In genomic region chr9:132716007-132716406, GRCh38 we compare ENCODE assay signal across 9 cellular contexts.
"Had no signal": no experiment of that assay in that cellular context is flagged by ENCODE, and none has a peak within 500 bp of the region (broad histone marks: within the 10 kb centered on the region; RNA-seq: fewer than 3 reads in every experiment).

No MANE protein-coding gene starts in this region.

- H3K9ac ChIP-seq: GM23248 had no signal

- H3K27ac Mint-ChIP-seq: H9, HFFc6, IgD-negative memory B cell had no signal

- DNase-seq: GM23248, GOT3, H9, HCEC 1CT, HFFc6, KG1 had no signal

- H2AFZ ChIP-seq: GM23248 had no signal

- H3K36me3 Mint-ChIP-seq: IgD-negative memory B cell had no signal

- H3K9me3 Mint-ChIP-seq: H9, HFFc6 had no signal

- H3K4me1 Mint-ChIP-seq: H9, IgD-negative memory B cell had no signal

- H3K4me3 Mint-ChIP-seq: H9, HFFc6, IgD-negative memory B cell had no signal

- H3K27ac ChIP-seq: GM23248 had no signal

- FAIRE-seq: H54, HTR-8/SVneo had no signal

- H3K4me3 ChIP-seq: GM23248 had no signal
